Comparison of ENCODE assay signal across 8 cellular contexts in genomic region chr3:160226740-160227048, GRCh38. TPM values are rescaled to one million over a fixed set of nuclear protein-coding genes. Genes with fewer than 3 reads are reported as not detected.
A peak's percentile ranks its signal among the peaks of the same experiment; 100 is the strongest.
DNase-seq lines count a peak whose midpoint lies in the region; ATAC-seq, FAIRE-seq and TF ChIP-seq lines count a peak whose summit lies in the region.

No MANE protein-coding gene starts in this region.

- DNase-seq in AG04449 (ENCODE audit: low read depth, low spot score) (no peak), HFFc6 (no peak), nephron progenitor cell (no peak), cortex of kidney (lab: John Stamatoyannopoulos, UW) (no peak), ovary (no peak), kidney (no peak)

- TF ChIP-seq POLR2A in ovary (IDR thresholded peaks at IDR 0.05) = no peak

- H3K27ac Mint-ChIP-seq in HFFc6 (no peak overlapping the region), nephron progenitor cell (no peak overlapping the region)

- H3K9ac ChIP-seq in duodenal mucosa (ENCODE audit: low read depth in 1 of 2, low read length in 2 of 2) (no peak overlapping the region), kidney (ENCODE audit: low read length in 2 of 2) (no peak overlapping the region)

- H3K4me3 Mint-ChIP-seq in HFFc6 (peak overlapping the region; percentile 80), nephron progenitor cell (peak overlapping the region; percentile 88)

- WGBS in ovary, 3 donors = 17 to 30% (median 18%) methylated on average over 12 of the region's 12 CpGs

- H3K4me1 ChIP-seq in duodenal mucosa (ENCODE audit: control insufficient read depth in 1 of 2, insufficient read depth in 2 of 2, low read length in 2 of 2) = peaks cover 14 to 19% of the 10 kb centered on the region in 2 donors
- H3K4me1 ChIP-seq in ovary (ENCODE audit: insufficient read depth) = peaks cover 6% of the 10 kb centered on the region
- H3K4me1 ChIP-seq in kidney (ENCODE audit: control insufficient read depth in 1 of 2, insufficient read depth in 1 of 2, low read depth in 1 of 2, low read length in 2 of 2) = peaks cover 0 to 9% of the 10 kb centered on the region in 2 donors

- TF ChIP-seq EP300 in ovary (IDR thresholded peaks at IDR 0.05) = no peak

- H3K36me3 Mint-ChIP-seq in HFFc6 (ENCODE audit: low read depth) (no peaks in the 10 kb centered on the region), nephron progenitor cell (ENCODE audit: low read depth) (no peaks in the 10 kb centered on the region)

- H3K27me3 ChIP-seq in duodenal mucosa (ENCODE audit: control insufficient read depth in 1 of 2, insufficient read depth in 2 of 2, low read length in 2 of 2) = peaks cover 23 to 40% of the 10 kb centered on the region in 2 donors
- H3K27me3 ChIP-seq in ovary = peaks cover 3% of the 10 kb centered on the region

- H3K27me3 Mint-ChIP-seq in HFFc6 (ENCODE audit: insufficient read depth) = no peaks in the 10 kb centered on the region
- H3K27me3 Mint-ChIP-seq in nephron progenitor cell (ENCODE audit: low read depth, poor library complexity) = peaks cover 67% of the 10 kb centered on the region

- H3K4me1 Mint-ChIP-seq in HFFc6 (ENCODE audit: low read depth) = peaks cover 11% of the 10 kb centered on the region
- H3K4me1 Mint-ChIP-seq in nephron progenitor cell = peaks cover 19% of the 10 kb centered on the region

- no peak overlapping the region for H3K27ac ChIP-seq in duodenal mucosa (ENCODE audit: low read depth, low read length)
- H3K27ac ChIP-seq in ovary = no peak overlapping the region
- no peak overlapping the region for H3K27ac ChIP-seq in kidney (ENCODE audit: low read depth in 2 of 2, low read length in 2 of 2)

- no peaks in the 10 kb centered on the region for H3K36me3 ChIP-seq in duodenal mucosa (ENCODE audit: control insufficient read depth in 1 of 2, insufficient read depth in 2 of 2, low read length in 2 of 2)
- H3K36me3 ChIP-seq in ovary = no peaks in the 10 kb centered on the region
- H3K36me3 ChIP-seq in kidney (ENCODE audit: control insufficient read depth in 1 of 2, insufficient read depth in 2 of 2, low read length in 2 of 2) = no peaks in the 10 kb centered on the region

- H3K9me3 ChIP-seq in duodenal mucosa (ENCODE audit: control insufficient read depth in 1 of 2, low read length in 2 of 2) (no peaks in the 10 kb centered on the region), ovary (no peaks in the 10 kb centered on the region), kidney (ENCODE audit: control insufficient read depth in 1 of 2, low read length in 2 of 2) (no peaks in the 10 kb centered on the region)

- TF ChIP-seq CTCF in AG04449 (IDR thresholded peaks at IDR 0.05; ENCODE audit: insufficient read depth, low read length, missing control alignments) = no peak
- TF ChIP-seq CTCF in HFFc6 (IDR thresholded peaks at IDR 0.05) = no peak
- TF ChIP-seq CTCF in nephron progenitor cell (IDR thresholded peaks at IDR 0.05) = no peak
- no peak for TF ChIP-seq CTCF in ovary (IDR thresholded peaks at IDR 0.05)
- no peak for TF ChIP-seq CTCF in kidney (IDR thresholded peaks at IDR 0.05; ENCODE audit: borderline replicate concordance, extremely low read depth, insufficient read depth)

- H3K9me3 Mint-ChIP-seq in HFFc6 (no peaks in the 10 kb centered on the region), nephron progenitor cell (no peaks in the 10 kb centered on the region)

- ATAC-seq in HG02678 (IDR thresholded peaks at IDR 0.05; ENCODE audit: unreplicated experiment) = no peak

- H3K4me3 ChIP-seq in AG04449 (ENCODE audit: low read depth, low read length) (peak overlapping the region; percentile 57; the same call in 1 of the 2 replicates), duodenal mucosa (ENCODE audit: low read depth in 1 of 2, low read length in 2 of 2) (peak overlapping the region; percentile 40 to 70), ovary (no peak overlapping the region), kidney (ENCODE audit: low read length in 2 of 2) (no peak overlapping the region)

- CTCF ChIA-PET in AG04449 (lab: Yijun Ruan, JAX) = interaction anchor here (1.4 kb wide), 1 partner anchor 12 kb away, joined by 5 read pairs; no protein-coding TSS in a partner anchor

- intact Hi-C loops in ovary (cut with DNase I) = no loop called here
- intact Hi-C loops in kidney (cut with DNase I) = no loop called here

- POLR2A ChIA-PET in AG04449 (lab: Yijun Ruan, JAX) = no interaction called here

- no peak for FAIRE-seq in kidney (lab: Jason Lieb, UNC)

RNA-seq across cellular contexts. Expression of gene C3orf80, which starts 1.5 kb away (rescaled TPM):
- total RNA-seq in HFFc6 (2021; fragmentation: NEBNext Ultra II Directional; extraction: Animal tissue kit (Norgen Biotek cat#: 25700)) = under 1 TPM; 0.26 to 0.95 (median 0.47) TPM
- total RNA-seq in ovary (under 1 TPM in 5 of 7 donors, not detected in 2; 0.15 to 0.43 (median 0.32) TPM), kidney (0.63 TPM)
- polyA plus RNA-seq in ovary (under 1 TPM; 0.27 to 0.34 TPM), kidney (ENCODE audit: insufficient read depth, low read depth, low replicate concordance) (0.13 TPM)

Comparison
In these comparisons a context has a peak if more than half of its experiments do, and no peak if none do; other contexts are left out.
1. H3K4me3 ChIP-seq: peak in AG04449 (single experiment) and duodenal mucosa (2 of 2); none in ovary (single experiment) and kidney (0 of 2).